In the genomic region with DNA sequence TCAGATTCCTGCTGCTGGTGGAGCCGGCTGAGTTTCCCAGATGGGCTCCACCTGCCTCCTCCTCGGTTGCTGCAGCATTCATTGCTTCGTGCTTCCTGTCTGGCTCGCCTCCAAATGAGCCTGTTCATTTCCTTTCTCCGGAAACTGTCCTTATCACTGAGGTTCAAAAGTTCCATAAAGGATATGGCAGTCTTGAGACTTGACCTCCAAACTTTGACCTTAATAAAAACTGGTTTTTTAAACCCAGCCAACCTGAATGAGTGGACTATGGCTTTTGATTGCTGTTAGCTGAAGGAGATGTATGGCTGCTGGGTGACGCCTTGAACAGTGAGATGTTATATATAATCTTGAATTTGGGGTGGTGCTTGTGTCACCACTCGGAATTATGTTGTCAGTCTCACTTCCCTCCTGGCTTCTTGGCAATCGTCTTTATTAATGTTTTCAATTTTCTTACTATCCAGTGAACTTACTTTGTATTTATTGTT, we compare ENCODE assay signal across 1 cellular context.
TF ChIP-seq lines count a peak whose summit lies in the region.

No MANE protein-coding gene starts in this region.

TF ChIP-seq in GM23338, 12 proteins besides CTCF, POLR2A, EP300 and RAD21 (continued from another document):
- TF ChIP-seq, protein P1, sequence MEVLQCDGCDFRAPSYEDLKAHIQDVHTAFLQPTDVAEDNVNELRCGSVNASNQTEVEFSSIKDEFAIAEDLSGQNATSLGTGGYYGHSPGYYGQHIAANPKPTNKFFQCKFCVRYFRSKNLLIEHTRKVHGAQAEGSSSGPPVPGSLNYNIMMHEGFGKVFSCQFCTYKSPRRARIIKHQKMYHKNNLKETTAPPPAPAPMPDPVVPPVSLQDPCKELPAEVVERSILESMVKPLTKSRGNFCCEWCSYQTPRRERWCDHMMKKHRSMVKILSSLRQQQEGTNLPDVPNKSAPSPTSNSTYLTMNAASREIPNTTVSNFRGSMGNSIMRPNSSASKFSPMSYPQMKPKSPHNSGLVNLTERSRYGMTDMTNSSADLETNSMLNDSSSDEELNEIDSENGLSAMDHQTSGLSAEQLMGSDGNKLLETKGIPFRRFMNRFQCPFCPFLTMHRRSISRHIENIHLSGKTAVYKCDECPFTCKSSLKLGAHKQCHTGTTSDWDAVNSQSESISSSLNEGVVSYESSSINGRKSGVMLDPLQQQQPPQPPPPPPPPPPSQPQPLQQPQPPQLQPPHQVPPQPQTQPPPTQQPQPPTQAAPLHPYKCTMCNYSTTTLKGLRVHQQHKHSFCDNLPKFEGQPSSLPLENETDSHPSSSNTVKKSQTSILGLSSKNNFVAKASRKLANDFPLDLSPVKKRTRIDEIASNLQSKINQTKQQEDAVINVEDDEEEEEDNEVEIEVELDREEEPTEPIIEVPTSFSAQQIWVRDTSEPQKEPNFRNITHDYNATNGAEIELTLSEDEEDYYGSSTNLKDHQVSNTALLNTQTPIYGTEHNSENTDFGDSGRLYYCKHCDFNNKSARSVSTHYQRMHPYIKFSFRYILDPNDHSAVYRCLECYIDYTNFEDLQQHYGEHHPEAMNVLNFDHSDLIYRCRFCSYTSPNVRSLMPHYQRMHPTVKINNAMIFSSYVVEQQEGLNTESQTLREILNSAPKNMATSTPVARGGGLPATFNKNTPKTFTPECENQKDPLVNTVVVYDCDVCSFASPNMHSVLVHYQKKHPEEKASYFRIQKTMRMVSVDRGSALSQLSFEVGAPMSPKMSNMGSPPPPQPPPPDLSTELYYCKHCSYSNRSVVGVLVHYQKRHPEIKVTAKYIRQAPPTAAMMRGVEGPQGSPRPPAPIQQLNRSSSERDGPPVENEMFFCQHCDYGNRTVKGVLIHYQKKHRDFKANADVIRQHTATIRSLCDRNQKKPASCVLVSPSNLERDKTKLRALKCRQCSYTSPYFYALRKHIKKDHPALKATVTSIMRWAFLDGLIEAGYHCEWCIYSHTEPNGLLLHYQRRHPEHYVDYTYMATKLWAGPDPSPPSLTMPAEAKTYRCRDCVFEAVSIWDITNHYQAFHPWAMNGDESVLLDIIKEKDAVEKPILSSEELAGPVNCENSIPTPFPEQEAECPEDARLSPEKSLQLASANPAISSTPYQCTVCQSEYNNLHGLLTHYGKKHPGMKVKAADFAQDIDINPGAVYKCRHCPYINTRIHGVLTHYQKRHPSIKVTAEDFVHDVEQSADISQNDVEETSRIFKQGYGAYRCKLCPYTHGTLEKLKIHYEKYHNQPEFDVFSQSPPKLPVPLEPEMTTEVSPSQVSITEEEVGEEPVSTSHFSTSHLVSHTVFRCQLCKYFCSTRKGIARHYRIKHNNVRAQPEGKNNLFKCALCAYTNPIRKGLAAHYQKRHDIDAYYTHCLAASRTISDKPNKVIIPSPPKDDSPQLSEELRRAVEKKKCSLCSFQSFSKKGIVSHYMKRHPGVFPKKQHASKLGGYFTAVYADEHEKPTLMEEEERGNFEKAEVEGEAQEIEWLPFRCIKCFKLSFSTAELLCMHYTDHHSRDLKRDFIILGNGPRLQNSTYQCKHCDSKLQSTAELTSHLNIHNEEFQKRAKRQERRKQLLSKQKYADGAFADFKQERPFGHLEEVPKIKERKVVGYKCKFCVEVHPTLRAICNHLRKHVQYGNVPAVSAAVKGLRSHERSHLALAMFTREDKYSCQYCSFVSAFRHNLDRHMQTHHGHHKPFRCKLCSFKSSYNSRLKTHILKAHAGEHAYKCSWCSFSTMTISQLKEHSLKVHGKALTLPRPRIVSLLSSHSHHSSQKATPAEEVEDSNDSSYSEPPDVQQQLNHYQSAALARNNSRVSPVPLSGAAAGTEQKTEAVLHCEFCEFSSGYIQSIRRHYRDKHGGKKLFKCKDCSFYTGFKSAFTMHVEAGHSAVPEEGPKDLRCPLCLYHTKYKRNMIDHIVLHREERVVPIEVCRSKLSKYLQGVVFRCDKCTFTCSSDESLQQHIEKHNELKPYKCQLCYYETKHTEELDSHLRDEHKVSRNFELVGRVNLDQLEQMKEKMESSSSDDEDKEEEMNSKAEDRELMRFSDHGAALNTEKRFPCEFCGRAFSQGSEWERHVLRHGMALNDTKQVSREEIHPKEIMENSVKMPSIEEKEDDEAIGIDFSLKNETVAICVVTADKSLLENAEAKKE (CRISPR knock-in tag; IDR thresholded peaks at IDR 0.05), result no peak
- TF ChIP-seq STAT1 (IDR thresholded peaks at IDR 0.05; ENCODE audit: unreplicated experiment) (no peak), ZNF331 (CRISPR knock-in tag; IDR thresholded peaks at IDR 0.05; ENCODE audit: low read depth) (no peak)
- TF ChIP-seq, protein P2, sequence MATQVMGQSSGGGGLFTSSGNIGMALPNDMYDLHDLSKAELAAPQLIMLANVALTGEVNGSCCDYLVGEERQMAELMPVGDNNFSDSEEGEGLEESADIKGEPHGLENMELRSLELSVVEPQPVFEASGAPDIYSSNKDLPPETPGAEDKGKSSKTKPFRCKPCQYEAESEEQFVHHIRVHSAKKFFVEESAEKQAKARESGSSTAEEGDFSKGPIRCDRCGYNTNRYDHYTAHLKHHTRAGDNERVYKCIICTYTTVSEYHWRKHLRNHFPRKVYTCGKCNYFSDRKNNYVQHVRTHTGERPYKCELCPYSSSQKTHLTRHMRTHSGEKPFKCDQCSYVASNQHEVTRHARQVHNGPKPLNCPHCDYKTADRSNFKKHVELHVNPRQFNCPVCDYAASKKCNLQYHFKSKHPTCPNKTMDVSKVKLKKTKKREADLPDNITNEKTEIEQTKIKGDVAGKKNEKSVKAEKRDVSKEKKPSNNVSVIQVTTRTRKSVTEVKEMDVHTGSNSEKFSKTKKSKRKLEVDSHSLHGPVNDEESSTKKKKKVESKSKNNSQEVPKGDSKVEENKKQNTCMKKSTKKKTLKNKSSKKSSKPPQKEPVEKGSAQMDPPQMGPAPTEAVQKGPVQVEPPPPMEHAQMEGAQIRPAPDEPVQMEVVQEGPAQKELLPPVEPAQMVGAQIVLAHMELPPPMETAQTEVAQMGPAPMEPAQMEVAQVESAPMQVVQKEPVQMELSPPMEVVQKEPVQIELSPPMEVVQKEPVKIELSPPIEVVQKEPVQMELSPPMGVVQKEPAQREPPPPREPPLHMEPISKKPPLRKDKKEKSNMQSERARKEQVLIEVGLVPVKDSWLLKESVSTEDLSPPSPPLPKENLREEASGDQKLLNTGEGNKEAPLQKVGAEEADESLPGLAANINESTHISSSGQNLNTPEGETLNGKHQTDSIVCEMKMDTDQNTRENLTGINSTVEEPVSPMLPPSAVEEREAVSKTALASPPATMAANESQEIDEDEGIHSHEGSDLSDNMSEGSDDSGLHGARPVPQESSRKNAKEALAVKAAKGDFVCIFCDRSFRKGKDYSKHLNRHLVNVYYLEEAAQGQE (IDR thresholded peaks at IDR 0.05; ENCODE audit: unreplicated experiment), result no peak
